25 cellular contexts compared by ENCODE assay signal in genomic region chr2:189012373-189012772, GRCh38. TPM values are rescaled to one million over a fixed set of nuclear protein-coding genes. Genes with fewer than 3 reads are reported as not detected.
"Had no signal": no experiment of that assay in that cellular context is flagged by ENCODE, and none has a peak within 500 bp of the region (broad histone marks: within the 10 kb centered on the region; RNA-seq: fewer than 3 reads in every experiment).

No MANE protein-coding gene starts in this region.

- H3K9me3 Mint-ChIP-seq: activated CD4-positive, alpha-beta memory T cell treated with anti-CD3 and anti-CD28 coated beads for 36 hours; activated CD4-positive, alpha-beta T cell treated with anti-CD3 and anti-CD28 coated beads, Interleukin-2, amount 10 ng/mL, durations not matched to agents 7 days and 5 days; activated naive CD4-positive, alpha-beta T cell treated with anti-CD3 and anti-CD28 coated beads for 36 hours; activated T-cell treated with anti-CD3 and anti-CD28 coated beads, Interleukin-2, amount 50 U/mL, for 4 hours had no signal

- ATAC-seq: activated T-cell treated with anti-CD3 and anti-CD28 coated beads, Interleukin-2, amount 50 U/mL, for 4 hours; Panc1; Right ventricle myocardium inferior had no signal

- DNase-seq: activated CD4-positive, alpha-beta memory T cell treated with anti-CD3 and anti-CD28 coated beads for 36 hours; activated CD4-positive, alpha-beta T cell treated with anti-CD3 and anti-CD28 coated beads, Interleukin-2, amount 10 ng/mL, durations not matched to agents 7 days and 5 days; activated CD4-positive, CD25-positive, alpha-beta regulatory T cell; activated CD8-positive, alpha-beta memory T cell treated with anti-CD3 and anti-CD28 coated beads for 24 hours; activated effector memory CD4-positive, alpha-beta T cell treated with anti-CD3 and anti-CD28 coated beads, Interleukin-2, amount 50 U/mL, for 16 hours; activated naive CD4-positive, alpha-beta T cell treated with anti-CD3 and anti-CD28 coated beads for 36 hours; activated T-cell treated with anti-CD3 and anti-CD28 coated beads, Interleukin-2, amount 50 U/mL, for 4 hours; anterior cingulate cortex; KBM-7; NCI-H1048; NCI-H1930; NCI-H2107; NCI-H2171 treated with DMSO at 0.1 percent for 48 hours; NCI-H226; NCI-H526; NCI-H774; OCI-M1; RPMI8226; SW 1271; T-helper 9 cell had no signal

- H3K27ac ChIP-seq: SK-N-MC had no signal

- H3K27me3 Mint-ChIP-seq: activated CD4-positive, alpha-beta memory T cell treated with anti-CD3 and anti-CD28 coated beads for 36 hours had no signal

- H3K4me1 Mint-ChIP-seq: activated CD4-positive, alpha-beta T cell treated with anti-CD3 and anti-CD28 coated beads, Interleukin-2, amount 10 ng/mL, durations not matched to agents 7 days and 5 days had no signal

- H3K36me3 Mint-ChIP-seq: activated CD4-positive, alpha-beta memory T cell treated with anti-CD3 and anti-CD28 coated beads for 36 hours; activated naive CD8-positive, alpha-beta T cell had no signal

- H3K4me3 Mint-ChIP-seq: activated CD4-positive, alpha-beta memory T cell treated with anti-CD3 and anti-CD28 coated beads for 36 hours; activated CD4-positive, alpha-beta T cell treated with anti-CD3 and anti-CD28 coated beads, Interleukin-2, amount 10 ng/mL, durations not matched to agents 7 days and 5 days; activated naive CD4-positive, alpha-beta T cell treated with anti-CD3 and anti-CD28 coated beads for 36 hours; activated naive CD8-positive, alpha-beta T cell; activated T-cell treated with anti-CD3 and anti-CD28 coated beads, Interleukin-2, amount 50 U/mL, for 4 hours had no signal

- H3K4me3 ChIP-seq: SK-N-MC had no signal

- H3K27ac Mint-ChIP-seq: activated CD4-positive, alpha-beta memory T cell treated with anti-CD3 and anti-CD28 coated beads for 36 hours; activated CD4-positive, alpha-beta T cell treated with anti-CD3 and anti-CD28 coated beads, Interleukin-2, amount 10 ng/mL, durations not matched to agents 7 days and 5 days; activated naive CD4-positive, alpha-beta T cell treated with anti-CD3 and anti-CD28 coated beads for 36 hours; activated naive CD8-positive, alpha-beta T cell had no signal

RNA-seq across cellular contexts. Expression of gene COL3A1, which starts 38.2 kb away (rescaled TPM):
- total RNA-seq: activated CD4-positive, alpha-beta memory T cell treated with anti-CD3 and anti-CD28 coated beads for 36 hours; activated CD4-positive, alpha-beta T cell treated with anti-CD3 and anti-CD28 coated beads, Interleukin-2, amount 10 ng/mL, durations not matched to agents 7 days and 5 days; activated naive CD4-positive, alpha-beta T cell treated with anti-CD3 and anti-CD28 coated beads for 36 hours; T-helper 1 cell treated with Interleukin-12 subunit alpha and Interleukin-12 subunit beta and Interleukin-4 antibody, amounts not matched to agents 30 ng/mL and 1 ng/mL, for 36 hours had no signal
